In the genomic region with DNA sequence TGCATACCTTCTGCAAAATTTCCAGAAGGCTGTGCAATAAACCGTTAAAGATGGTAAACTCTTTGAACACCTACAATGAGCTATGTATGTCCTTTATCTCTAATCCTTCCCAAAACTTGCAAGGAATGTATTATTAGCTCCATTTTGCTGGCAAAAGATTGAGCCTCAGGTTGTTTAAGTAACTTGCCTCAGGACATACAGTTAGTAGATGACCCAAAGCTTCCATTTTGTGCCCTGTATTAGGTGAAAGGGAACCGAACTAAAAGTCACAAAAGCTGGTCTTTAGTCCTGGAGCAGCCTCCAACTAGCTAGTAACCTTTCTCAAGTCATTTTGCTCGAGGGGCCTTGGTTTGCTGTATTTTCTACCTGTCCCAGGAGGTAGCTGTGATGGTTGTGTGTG, we compare ENCODE assay signal across 24 cellular contexts. TPM values are rescaled to one million over a fixed set of nuclear protein-coding genes. Genes with fewer than 3 reads are reported as not detected.
"Had no signal": no experiment of that assay in that cellular context is flagged by ENCODE, and none has a peak within 500 bp of the region (broad histone marks: within the 10 kb centered on the region; RNA-seq: fewer than 3 reads in every experiment).

No MANE protein-coding gene starts in this region.

- DNase-seq: stimulated activated CD4-positive, alpha-beta T cell treated with anti-CD3 and anti-CD28 coated beads, Interleukin-2, amount 100 ng/mL, for 48 hours; stimulated activated CD4-positive, alpha-beta T cell treated with anti-CD3 and anti-CD28 coated beads, Interleukin-4, amount 100 ng/mL, for 1 hour; stimulated activated CD4-positive, alpha-beta T cell treated with anti-CD3 and anti-CD28 coated beads, Interleukin-4, amount 100 ng/mL, for 24 hours; stimulated activated CD4-positive, alpha-beta T cell treated with anti-CD3 and anti-CD28 coated beads, Interleukin-4, amount 100 ng/mL, for 4 hours; stimulated activated CD8-positive, alpha-beta memory T cell treated with anti-CD3 and anti-CD28 coated beads, Interleukin-4, amount 100 ng/mL, for 48 hours; stimulated activated naive B cell treated with anti-CD40 and anti-IgM and Interleukin-4, amounts not matched to agents 10 μg/mL and 1 μg/mL and 100 μg/mL, for 72 hours; stimulated activated naive CD4-positive, alpha-beta T cell; stimulated activated naive CD4-positive, alpha-beta T cell treated with Interleukin-2 at 50 U/mL for 16 hours; stimulated activated naive CD8-positive, alpha-beta T cell treated with anti-CD3 and anti-CD28 coated beads, Interleukin-15, amount 100 ng/mL, for 72 hours; stimulated activated naive CD8-positive, alpha-beta T cell treated with anti-CD3 and anti-CD28 coated beads, Interleukin-15, Interleukin-2, amounts not matched to agents 100 U/mL and 50 U/mL, for 24 hours; stomach; substantia nigra; testis; thyroid gland; tibial artery; transverse colon; upper lobe of left lung; upper lobe of right lung; uterus had no signal

- H3K9me3 ChIP-seq: stomach, suprapubic skin, testis, thoracic aorta, thyroid gland, tibial artery, tibial nerve, transverse colon, upper lobe of left lung, upper lobe of right lung, uterus, vagina had no signal

- H3K36me3 ChIP-seq: stomach, suprapubic skin, thoracic aorta, thyroid gland, tibial artery, tibial nerve, transverse colon, upper lobe of left lung, upper lobe of right lung, uterus, vagina had no signal

- H3K4me1 ChIP-seq: testis, thyroid gland, tibial artery, tibial nerve, transverse colon, upper lobe of right lung, uterus, vagina had no signal

- H3K4me3 ChIP-seq: stomach, suprapubic skin, testis, thoracic aorta, thyroid gland, tibial artery, tibial nerve, transverse colon, upper lobe of left lung, upper lobe of right lung, uterus, vagina had no signal

- H3K27me3 ChIP-seq: testis, thyroid gland, transverse colon, upper lobe of left lung, uterus, vagina had no signal

- H3K27ac ChIP-seq: stomach, suprapubic skin, testis, thoracic aorta, thyroid gland, tibial artery, tibial nerve, transverse colon, upper lobe of left lung, upper lobe of right lung, uterus, vagina had no signal

RNA-seq across cellular contexts. Expression of a gene that starts 22.2 kb away (rescaled TPM):
- polyA plus RNA-seq: stomach, urinary bladder had no signal
